In genomic region chr3:58962040-58962651, GRCh38 we compare ENCODE assay signal across 1 cellular context.
TF ChIP-seq lines count a peak whose summit lies in the region.

No MANE protein-coding gene starts in this region.

TF ChIP-seq in K562, 482 proteins besides CTCF, POLR2A, EP300 and RAD21:
- TF ChIP-seq MGA (IDR thresholded peaks at IDR 0.05) = no peak
- 0 out of 2 replicates have a peak, but pooled peaks have one; percentile 35 for TF ChIP-seq ZNF512 (tag; IDR thresholded peaks at IDR 0.05)
- TF ChIP-seq FOXK2 (conservative IDR thresholded peaks at IDR 0.05 in 1 of 2, IDR thresholded peaks at IDR 0.05 in 1 of 2; ENCODE audit: low read depth in 2 of 2) = no peak
